Comparison of ENCODE assay signal across 1 cellular context in genomic region chr11:72778535-72779494, GRCh38.
TF ChIP-seq lines count a peak whose summit lies in the region.

No MANE protein-coding gene starts in this region.

TF ChIP-seq in HepG2, 621 proteins besides CTCF, POLR2A, EP300 and RAD21 (continued from another document):
- TF ChIP-seq ZNF18 (CRISPR knock-in tag; IDR thresholded peaks at IDR 0.05; ENCODE audit: insufficient replicate concordance) (no peak), SNAPC5 (CRISPR knock-in tag; IDR thresholded peaks at IDR 0.05; ENCODE audit: borderline replicate concordance) (0 out of 2 replicates have a peak, but pooled peaks have one; percentile 39), ZBTB33 (CRISPR knock-in tag; IDR thresholded peaks at IDR 0.05) (no peak), ZNF850 (CRISPR knock-in tag; conservative IDR thresholded peaks at IDR 0.05) (no peak), KDM6A (CRISPR knock-in tag; IDR thresholded peaks at IDR 0.05; ENCODE audit: low read depth) (no peak), NR2C2 (CRISPR knock-in tag; IDR thresholded peaks at IDR 0.05; ENCODE audit: borderline replicate concordance) (peak; percentile 11; the same call in 1 of the 2 replicates), ZNF557 (CRISPR knock-in tag; IDR thresholded peaks at IDR 0.05) (no peak), AGO1 (IDR thresholded peaks at IDR 0.05; ENCODE audit: low read depth, low read length, poor library complexity, severe bottlenecking) (no peak), SIN3B (IDR thresholded peaks at IDR 0.05; ENCODE audit: low read length) (0 out of 2 replicates have a peak, but pooled peaks have one; percentile 53), KAT7 (CRISPR knock-in tag; IDR thresholded peaks at IDR 0.05; ENCODE audit: borderline replicate concordance) (no peak; the same call in 1 of the 2 replicates), AKNA (CRISPR knock-in tag; IDR thresholded peaks at IDR 0.05; ENCODE audit: borderline replicate concordance) (no peak), ZNF687 (CRISPR knock-in tag; IDR thresholded peaks at IDR 0.05) (peak; percentile 50), ZNF329 (CRISPR knock-in tag; IDR thresholded peaks at IDR 0.05; ENCODE audit: low read depth) (no peak), ZNF12 (CRISPR knock-in tag; IDR thresholded peaks at IDR 0.05) (no peak), ZNF775 (CRISPR knock-in tag; IDR thresholded peaks at IDR 0.05; ENCODE audit: borderline replicate concordance) (no peak), ZNF207 (IDR thresholded peaks at IDR 0.05; ENCODE audit: borderline replicate concordance) (no peak), ZNF577 (CRISPR knock-in tag; IDR thresholded peaks at IDR 0.05; ENCODE audit: borderline replicate concordance, low read depth) (no peak), ZNF432 (CRISPR knock-in tag; IDR thresholded peaks at IDR 0.05; ENCODE audit: borderline replicate concordance) (no peak)
